14 cellular contexts compared by ENCODE assay signal in genomic region chr5:3123763-3124157, GRCh38.
A peak's percentile ranks its signal among the peaks of the same experiment; 100 is the strongest.
DNase-seq lines count a peak whose midpoint lies in the region; ATAC-seq and TF ChIP-seq lines count a peak whose summit lies in the region.
"Had no signal": no experiment of that assay in that cellular context is flagged by ENCODE, and none has a peak within 500 bp of the region (broad histone marks: within the 10 kb centered on the region; RNA-seq: fewer than 3 reads in every experiment).

No MANE protein-coding gene starts in this region.

- no peaks in the 10 kb centered on the region for H4K20me1 ChIP-seq in H9 (ENCODE audit: control insufficient read depth, insufficient read depth, insufficient read length)
- H4K20me1 ChIP-seq: BLaER1 treated with 17β-estradiol and CSF1 and Interleukin-3, amounts not matched to agents 10 nM and 100 nM had no signal

- H3K23me2 ChIP-seq in H9 (ENCODE audit: insufficient read length, low read depth, low read length, poor library complexity, severe bottlenecking): peaks cover 4% of the 10 kb centered on the region

- no peak overlapping the region for H2BK5ac ChIP-seq in H9 (ENCODE audit: insufficient read length, low read length)

- H2BK120ac ChIP-seq in H9 (ENCODE audit: low read depth, low read length, poor library complexity, severe bottlenecking): no peak overlapping the region

- H3K79me2 ChIP-seq in H9 (ENCODE audit: insufficient read depth, low read length): no peaks in the 10 kb centered on the region

- H3K9ac ChIP-seq in H9 (ENCODE audit: extremely low read depth, insufficient read length, low read length): no peak overlapping the region
- H3K9ac ChIP-seq in iPS-20b (ENCODE audit: low read depth, low read length): peak overlapping the region; percentile 76; the same call in 1 of the 2 replicates
- H3K9ac ChIP-seq: BLaER1 treated with 17β-estradiol and CSF1 and Interleukin-3, amounts not matched to agents 10 nM and 100 nM; GM23248 had no signal

- no peak overlapping the region for H3K4me3 ChIP-seq in iPS-20b (ENCODE audit: low read length)
- H3K4me3 ChIP-seq in tibial nerve: no peak overlapping the region
- H3K4me3 ChIP-seq: BLaER1 treated with 17β-estradiol and CSF1 and Interleukin-3, amounts not matched to agents 10 nM and 100 nM; GM23248; HAP-1 had no signal

- peaks cover 0 to 4% (median 0%) of the 10 kb centered on the region in 3 experiments; a peak in 1 of 7 replicates for H3K36me3 Mint-ChIP-seq in H9 (ENCODE audit: insufficient read depth in 1 of 3, low read depth in 3 of 3)
- no peaks in the 10 kb centered on the region for H3K36me3 Mint-ChIP-seq in WTC11
- H3K36me3 Mint-ChIP-seq: CD8-positive, alpha-beta T cell had no signal

- POLR2A ChIA-PET in WTC11 (lab: Charles Lee): interaction anchor here (0.6 kb wide), 2 partner anchors 10 to 359 kb away, joined by 3 to 5 read pairs; no protein-coding TSS in a partner anchor

- ATAC-seq in WTC11: peak; percentile 25
- ATAC-seq: CD8-positive, alpha-beta T cell; HepG2 had no signal

- no peak overlapping the region for H3K4me2 ChIP-seq in H9 (ENCODE audit: insufficient read depth, insufficient read length, low read length)
- H3K4me2 ChIP-seq: BLaER1 treated with 17β-estradiol and CSF1 and Interleukin-3, amounts not matched to agents 10 nM and 100 nM had no signal

- no peak overlapping the region for H4K8ac ChIP-seq in H9 (replicated peaks; ENCODE audit: insufficient read length, low read depth, low read length)

- H3K14ac ChIP-seq in H9 (ENCODE audit: insufficient read depth, low read length): no peak overlapping the region

- no peak overlapping the region for H2BK15ac ChIP-seq in H9 (ENCODE audit: low read depth, low read length)

- no peak overlapping the region for H2AFZ ChIP-seq in H9 (ENCODE audit: low read length)
- H2AFZ ChIP-seq: GM23248 had no signal

- no peak for TF ChIP-seq EP300 in tibial nerve (IDR thresholded peaks at IDR 0.05)

- no peak for TF ChIP-seq POLR2A in tibial nerve (IDR thresholded peaks at IDR 0.05)

- H2AK5ac ChIP-seq in H9 (ENCODE audit: insufficient read length, low read length): no peak overlapping the region

- TF ChIP-seq CTCF in H9 (conservative IDR thresholded peaks at IDR 0.05): no peak
- no peak for TF ChIP-seq CTCF in WTC11 (IDR thresholded peaks at IDR 0.05)
- no peak for TF ChIP-seq CTCF in tibial nerve (IDR thresholded peaks at IDR 0.05)

- H3K4me1 ChIP-seq in H9 (ENCODE audit: insufficient read depth, low read length) (peaks cover 6% of the 10 kb centered on the region), iPS-20b (ENCODE audit: insufficient read depth, low read length) (peaks cover 59% of the 10 kb centered on the region), tibial nerve (peaks cover 0 to 7% (median 0%) of the 10 kb centered on the region in 4 donors)

- H3K18ac ChIP-seq in H9 (ENCODE audit: insufficient read length, low read depth, low read length): no peak overlapping the region

- no peak overlapping the region for H2BK20ac ChIP-seq in H9 (ENCODE audit: low read depth, low read length, poor library complexity, severe bottlenecking)

- H3K4me3 Mint-ChIP-seq in H9 (peak overlapping the region in 1 of 2 experiments; percentile 59; a peak in 1 of 5 replicates), WTC11 (no peak overlapping the region)
- H3K4me3 Mint-ChIP-seq: B cell; CD8-positive, alpha-beta T cell; IgD-negative memory B cell had no signal

- peaks cover 4% of the 10 kb centered on the region for H3K27me3 Mint-ChIP-seq in H9 (ENCODE audit: low read depth)
- H3K27me3 Mint-ChIP-seq in WTC11 (ENCODE audit: low read depth): peaks cover 89% of the 10 kb centered on the region

- H3K27me3 ChIP-seq in H9 (ENCODE audit: insufficient read depth, low read length) (peaks cover 39% of the 10 kb centered on the region), iPS-20b (ENCODE audit: insufficient read depth, low read length) (peaks cover 42% of the 10 kb centered on the region; the same call in 1 of the 2 replicates), tibial nerve (peaks cover 0 to 8% of the 10 kb centered on the region in 2 donors)

- H3K9me3 ChIP-seq in H9 (ENCODE audit: control insufficient read depth, low read depth, low read length) (no peaks in the 10 kb centered on the region), iPS-20b (ENCODE audit: insufficient read depth, low read depth, low read length) (no peaks in the 10 kb centered on the region), tibial nerve (no peaks in the 10 kb centered on the region)
- H3K9me3 ChIP-seq: BLaER1 treated with 17β-estradiol and CSF1 and Interleukin-3, amounts not matched to agents 10 nM and 100 nM; HAP-1 had no signal

- H3K79me1 ChIP-seq in H9 (ENCODE audit: insufficient read depth, low read depth, low read length, poor library complexity, severe bottlenecking): no peaks in the 10 kb centered on the region

- H3K56ac ChIP-seq in H9 (ENCODE audit: insufficient read length, low read depth, low read length): no peak overlapping the region

- no peak overlapping the region for H3K23ac ChIP-seq in H9 (ENCODE audit: insufficient read length, low read depth, low read length)

- H4K5ac ChIP-seq in H9 (ENCODE audit: insufficient read length, low read depth, low read length): no peak overlapping the region

- CTCF ChIA-PET in WTC11 (lab: Charles Lee): interaction anchor here (1.4 kb wide), 1 partner anchor 72 kb away, joined by 3 read pairs; no protein-coding TSS in a partner anchor

- H3K9me3 Mint-ChIP-seq in H9: peaks cover 2 to 4% of the 10 kb centered on the region in 2 experiments; a peak in 2 of 5 replicates
- H3K9me3 Mint-ChIP-seq in WTC11: no peaks in the 10 kb centered on the region
- H3K9me3 Mint-ChIP-seq: CD8-positive, alpha-beta T cell had no signal

- H3K4me1 Mint-ChIP-seq in H9 (peaks cover 68 to 75% of the 10 kb centered on the region in 2 experiments), WTC11 (peaks cover 78% of the 10 kb centered on the region)
- H3K4me1 Mint-ChIP-seq: B cell had no signal

- H3K27ac ChIP-seq in H9 (ENCODE audit: insufficient read length, low read depth, low read length): no peak overlapping the region
- no peak overlapping the region for H3K27ac ChIP-seq in iPS-20b (ENCODE audit: low read length)
- H3K27ac ChIP-seq in tibial nerve: no peak overlapping the region
- H3K27ac ChIP-seq: BLaER1 treated with 17β-estradiol and CSF1 and Interleukin-3, amounts not matched to agents 10 nM and 100 nM; GM23248 had no signal

- H3K36me3 ChIP-seq in iPS-20b (ENCODE audit: insufficient read depth, low read depth, low read length) (no peaks in the 10 kb centered on the region), tibial nerve (no peaks in the 10 kb centered on the region)
- H3K36me3 ChIP-seq: BLaER1 treated with 17β-estradiol and CSF1 and Interleukin-3, amounts not matched to agents 10 nM and 100 nM; HAP-1 had no signal

- H3K4ac ChIP-seq in H9 (ENCODE audit: low read depth, low read length): no peak overlapping the region

- H2BK12ac ChIP-seq in H9 (ENCODE audit: insufficient read length, low read depth, low read length): no peak overlapping the region

- H3T11ph ChIP-seq in H9 (ENCODE audit: low read length): no peak overlapping the region

- H3K27ac Mint-ChIP-seq in H9: peak overlapping the region in 2 of 3 experiments; percentile 77 to 99; a peak in 3 of 7 replicates
- no peak overlapping the region for H3K27ac Mint-ChIP-seq in WTC11
- H3K27ac Mint-ChIP-seq: B cell; CD8-positive, alpha-beta T cell; IgD-negative memory B cell had no signal

- DNase-seq in H9 (no peak), WTC11 (ENCODE audit: low spot score) (no peak), DMS 273 (lab: John Stamatoyannopoulos, UW; ENCODE audit: unreplicated experiment) (no peak), tibial nerve (ENCODE audit: low spot score in 2 of 2) (no peak)
- no peak for DNase-seq in activated naive CD4-positive, alpha-beta T cell (lab: John Stamatoyannopoulos, UW)
- DNase-seq: CD8-positive, alpha-beta T cell; GM23248; KBM-7 had no signal

- no CpG with 5 or more reads among the region's 1 CpG for WGBS in H9 (ENCODE audit: extremely low coverage, insufficient read length, low lambda C conversion rate)
- 80 to 92% methylated on average over 1 of the region's 1 CpG for WGBS in tibial nerve, 2 donors

- no peak overlapping the region for H4K91ac ChIP-seq in H9 (ENCODE audit: insufficient read length, low read depth, low read length)

TF ChIP-seq in WTC11, 78 proteins besides CTCF, POLR2A, EP300 and RAD21:
- no peak for TF ChIP-seq ZNF396 (CRISPR knock-in tag; IDR thresholded peaks at IDR 0.05; ENCODE audit: borderline replicate concordance)
- no peak for TF ChIP-seq ZNF423 (CRISPR knock-in tag; IDR thresholded peaks at IDR 0.05)
TF ChIP-seq in WTC11: peak in this region for 0.
